Comparison of ENCODE assay signal across 8 cellular contexts in the genomic region with DNA sequence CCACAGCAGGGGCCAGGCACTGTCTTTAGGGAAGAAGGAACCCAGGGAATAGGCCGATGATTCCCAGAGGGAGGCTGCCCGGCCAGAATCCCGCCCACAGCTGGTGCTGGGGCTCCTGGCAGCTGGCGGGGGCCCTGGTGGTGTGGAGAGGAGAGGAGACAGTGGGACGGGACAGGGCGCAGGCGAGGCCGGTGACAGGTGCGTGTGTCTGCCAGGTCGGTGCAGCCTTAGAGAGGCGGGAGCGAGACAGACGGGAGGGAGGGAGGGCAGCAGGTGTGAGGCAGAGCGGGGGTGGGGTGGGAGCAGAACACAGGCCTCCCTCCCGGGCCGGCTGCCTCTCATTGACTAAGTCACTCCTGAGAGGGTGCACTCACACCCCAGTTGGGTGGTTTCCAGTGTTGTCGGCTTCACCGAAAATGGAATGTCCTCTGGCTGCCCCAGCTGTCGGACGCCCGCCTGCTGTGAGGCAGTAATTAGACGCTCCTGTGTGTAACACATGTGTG. TPM values are rescaled to one million over a fixed set of nuclear protein-coding genes. Genes with fewer than 3 reads are reported as not detected.
DNase-seq lines count a peak whose midpoint lies in the region; ATAC-seq and TF ChIP-seq lines count a peak whose summit lies in the region.
"Had no signal": no experiment of that assay in that cellular context is flagged by ENCODE, and none has a peak within 500 bp of the region (broad histone marks: within the 10 kb centered on the region; RNA-seq: fewer than 3 reads in every experiment).

No MANE protein-coding gene starts in this region.

- H3K4me3 ChIP-seq in thyroid gland (replicated peaks in 1 of 3) (no peak overlapping the region), tibial nerve (no peak overlapping the region)

- peak; percentile 94 for DNase-seq in NCI-H1092 treated with DMSO at 0.1 percent for 48 hours (lab: John Stamatoyannopoulos, UW)
- DNase-seq in NCI-H774 (lab: John Stamatoyannopoulos, UW) = peak; percentile 82
- peak; percentile 85 for DNase-seq in glutamatergic neuron
- peak; percentile 43 for DNase-seq in thyroid gland
- no peak for DNase-seq in tibial nerve (ENCODE audit: low spot score in 2 of 2)

- TF ChIP-seq CTCF in glutamatergic neuron (IDR thresholded peaks at IDR 0.05; ENCODE audit: partially characterized antibody, unreplicated experiment) = no peak
- TF ChIP-seq CTCF in thyroid gland (IDR thresholded peaks at IDR 0.05) = no peak
- no peak for TF ChIP-seq CTCF in tibial nerve (IDR thresholded peaks at IDR 0.05)

- peaks cover 8% of the 10 kb centered on the region for H3K36me3 Mint-ChIP-seq in glutamatergic neuron (ENCODE audit: unreplicated experiment)
- H3K36me3 Mint-ChIP-seq in stimulated activated memory B cell treated with anti-CD40 and anti-IgM and Interleukin-4, amounts not matched to agents 10 μg/mL and 1 μg/mL and 100 μg/mL, for 72 hours = no peaks in the 10 kb centered on the region

- H3K27me3 ChIP-seq in thyroid gland (no peaks in the 10 kb centered on the region), tibial nerve (peaks cover 0 to 30% of the 10 kb centered on the region in 2 donors)

- no peak overlapping the region for H3K4me3 Mint-ChIP-seq in glutamatergic neuron (ENCODE audit: unreplicated experiment)
- H3K4me3 Mint-ChIP-seq in stimulated activated memory B cell treated with anti-CD40 and anti-IgM and Interleukin-4, amounts not matched to agents 10 μg/mL and 1 μg/mL and 100 μg/mL, for 72 hours = no peak overlapping the region
- H3K4me3 Mint-ChIP-seq: dendritic cell treated with granulocyte-macrophage colony-stimulating factor and Interleukin-4, amounts not matched to agents 40 ng/mL and 50 ng/mL, for 4 days had no signal

- H3K36me3 ChIP-seq in thyroid gland (no peaks in the 10 kb centered on the region), tibial nerve (peaks cover 0 to 5% (median 0%) of the 10 kb centered on the region in 3 donors)

- H3K27ac Mint-ChIP-seq in glutamatergic neuron (ENCODE audit: unreplicated experiment) = peak overlapping the region; percentile 68
- no peak overlapping the region for H3K27ac Mint-ChIP-seq in stimulated activated memory B cell treated with anti-CD40 and anti-IgM and Interleukin-4, amounts not matched to agents 10 μg/mL and 1 μg/mL and 100 μg/mL, for 72 hours
- H3K27ac Mint-ChIP-seq: dendritic cell treated with granulocyte-macrophage colony-stimulating factor and Interleukin-4, amounts not matched to agents 40 ng/mL and 50 ng/mL, for 4 days had no signal

- no peaks in the 10 kb centered on the region for H3K9me3 ChIP-seq in thyroid gland
- H3K9me3 ChIP-seq in tibial nerve = peaks cover 0 to 30% (median 2%) of the 10 kb centered on the region in 4 donors

- H3K4me1 ChIP-seq in thyroid gland (peaks cover 0 to 6% of the 10 kb centered on the region in 2 donors), tibial nerve (no peaks in the 10 kb centered on the region)

- ATAC-seq in HG03457 (IDR thresholded peaks at IDR 0.05; ENCODE audit: unreplicated experiment) = no peak
- ATAC-seq in stimulated activated memory B cell treated with anti-CD40 and anti-IgM and Interleukin-4, amounts not matched to agents 10 μg/mL and 1 μg/mL and 100 μg/mL, for 72 hours = no peak

- peaks cover 28% of the 10 kb centered on the region for H3K9me3 Mint-ChIP-seq in glutamatergic neuron (ENCODE audit: unreplicated experiment)
- no peaks in the 10 kb centered on the region for H3K9me3 Mint-ChIP-seq in stimulated activated memory B cell treated with anti-CD40 and anti-IgM and Interleukin-4, amounts not matched to agents 10 μg/mL and 1 μg/mL and 100 μg/mL, for 72 hours
- H3K9me3 Mint-ChIP-seq: dendritic cell treated with granulocyte-macrophage colony-stimulating factor and Interleukin-4, amounts not matched to agents 40 ng/mL and 50 ng/mL, for 4 days had no signal

- intact Hi-C loops in thyroid gland (cut with DNase I) = no loop called here

- TF ChIP-seq EP300 in tibial nerve (IDR thresholded peaks at IDR 0.05) = no peak

- WGBS in thyroid gland, 2 donors = 30 to 44% methylated on average over 17 to 19 of the region's 22 CpGs
- whole genome bisulfite sequencing in tibial nerve, 2 donors = 49 to 65% methylated on average over 15 to 22 of the region's 22 CpGs

- peaks cover 10% of the 10 kb centered on the region for H3K27me3 Mint-ChIP-seq in glutamatergic neuron (ENCODE audit: unreplicated experiment)
- H3K27me3 Mint-ChIP-seq in stimulated activated memory B cell treated with anti-CD40 and anti-IgM and Interleukin-4, amounts not matched to agents 10 μg/mL and 1 μg/mL and 100 μg/mL, for 72 hours = peaks cover 42% of the 10 kb centered on the region

- no peak for TF ChIP-seq POLR2A in thyroid gland (IDR thresholded peaks at IDR 0.05)
- no peak for TF ChIP-seq POLR2A in tibial nerve (IDR thresholded peaks at IDR 0.05)

- H3K4me1 Mint-ChIP-seq in glutamatergic neuron (ENCODE audit: low read depth, unreplicated experiment) = peaks cover 10% of the 10 kb centered on the region
- H3K4me1 Mint-ChIP-seq in stimulated activated memory B cell treated with anti-CD40 and anti-IgM and Interleukin-4, amounts not matched to agents 10 μg/mL and 1 μg/mL and 100 μg/mL, for 72 hours = no peaks in the 10 kb centered on the region

- H3K27ac ChIP-seq in thyroid gland (no peak overlapping the region), tibial nerve (no peak overlapping the region)

RNA-seq across cellular contexts. Expression of a gene that starts 55.2 kb away (rescaled TPM):
- 40.0 TPM for total RNA-seq in glutamatergic neuron (ENCODE audit: unreplicated experiment)
- under 1 TPM; 0.11 to 0.96 (median 0.54) TPM for total RNA-seq in thyroid gland
- total RNA-seq in tibial nerve = 1 to 10 TPM in 2 of 4 donors, under 1 TPM in 2; 0.21 to 2.4 (median 1.5) TPM

Comparison
In these comparisons a context has a peak if more than half of its experiments do, and no peak if none do; other contexts are left out.
1. DNase-seq: peak in NCI-H1092 treated with DMSO at 0.1 percent for 48 hours (single experiment), NCI-H774 (single experiment), glutamatergic neuron (single experiment) and thyroid gland (2 of 2); none in tibial nerve (0 of 2).
2. RNA of a gene that starts 55.2 kb away (total RNA-seq): 40.0 TPM in glutamatergic neuron (single experiment); 0.21 to 2.4 TPM in tibial nerve and 0.11 to 0.96 TPM in thyroid gland; every median in the first group is over 10 times any median in the second.